Comparison of ENCODE assay signal across 9 cellular contexts in genomic region chr10:121615401-121615800, GRCh38. TPM values are rescaled to one million over a fixed set of nuclear protein-coding genes. Genes with fewer than 3 reads are reported as not detected.
"Had no signal": no experiment of that assay in that cellular context is flagged by ENCODE, and none has a peak within 500 bp of the region (broad histone marks: within the 10 kb centered on the region; RNA-seq: fewer than 3 reads in every experiment).

No MANE protein-coding gene starts in this region.

- ATAC-seq: stimulated activated memory B cell treated with anti-CD40 and anti-IgM and Interleukin-4, amounts not matched to agents 10 μg/mL and 1 μg/mL and 100 μg/mL, for 72 hours had no signal

- H3K27ac ChIP-seq: upper lobe of left lung had no signal

- H3K4me1 ChIP-seq: upper lobe of left lung had no signal

- H3K27me3 ChIP-seq: upper lobe of left lung had no signal

- H3K36me3 ChIP-seq: upper lobe of left lung had no signal

- DNase-seq: activated CD4-positive, alpha-beta T cell treated with anti-CD3 and anti-CD28 coated beads, Interleukin-2, amount 50 U/mL, for 1 hour; activated effector memory CD4-positive, alpha-beta T cell treated with Interleukin-2 at 50 U/mL for 16 hours; erythroblast; right cardiac atrium; stimulated activated CD4-positive, alpha-beta T cell treated with anti-CD3 and anti-CD28 coated beads, Interleukin-1b, Interleukin-23, amount 100 ng/mL, for 48 hours; upper lobe of left lung had no signal

- H3K4me3 ChIP-seq: upper lobe of left lung had no signal

RNA-seq across cellular contexts. Expression of gene FGFR2, which starts 17.2 kb away (rescaled TPM):
- total RNA-seq: activated CD8-positive, alpha-beta memory T cell treated with anti-CD3 and anti-CD28 coated beads for 36 hours; myocyte had no signal
